19 cellular contexts compared by ENCODE assay signal in the genomic region with DNA sequence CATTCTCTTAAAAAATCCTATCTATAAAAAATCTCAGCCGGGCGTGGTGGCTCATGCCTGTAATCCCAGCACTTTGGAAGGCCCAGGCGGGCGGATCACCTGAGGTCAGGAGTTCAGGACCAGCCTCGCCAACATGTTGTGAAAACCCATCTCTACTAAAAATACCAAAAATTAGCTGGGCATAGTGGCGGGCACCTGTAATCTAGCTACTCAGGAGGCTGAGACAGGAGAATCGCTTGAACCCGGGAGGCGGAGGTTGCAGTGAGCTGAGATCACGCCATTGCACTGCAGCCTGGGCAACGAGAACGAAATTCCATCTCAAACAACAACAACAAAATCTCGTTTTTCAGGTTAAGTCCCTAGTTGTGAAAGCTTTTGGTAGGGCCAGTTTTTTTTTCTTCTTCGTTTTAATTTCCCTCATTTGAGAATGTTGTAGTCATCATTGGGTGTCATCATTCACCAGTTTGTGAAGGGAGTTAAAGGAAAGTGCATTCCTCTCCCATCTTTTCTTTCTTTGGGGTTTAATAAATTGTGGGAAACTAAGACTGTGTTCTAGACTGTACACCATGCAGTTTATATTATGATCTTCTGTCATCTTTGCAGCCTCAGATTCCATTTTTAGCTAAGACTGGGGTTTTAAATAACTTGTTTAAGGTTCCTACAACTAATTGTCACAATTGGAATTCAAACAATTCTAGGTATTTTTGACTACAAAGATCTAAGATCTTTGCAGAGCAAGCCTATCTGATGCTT.
"Had no signal": no experiment of that assay in that cellular context is flagged by ENCODE, and none has a peak within 500 bp of the region (broad histone marks: within the 10 kb centered on the region; RNA-seq: fewer than 3 reads in every experiment).

No MANE protein-coding gene starts in this region.

- H3K4me3 ChIP-seq: gastrocnemius medialis, lower lobe of right lung, suprapubic skin, transverse colon had no signal

- H3K27ac Mint-ChIP-seq: activated naive CD4-positive, alpha-beta T cell treated with anti-CD3 and anti-CD28 coated beads, Interleukin-2, amount 50 U/mL, for 24 hours; nephron progenitor cell; stimulated activated naive CD8-positive, alpha-beta T cell treated with anti-CD3 and anti-CD28 coated beads, Interleukin-15, Interleukin-2, amounts not matched to agents 100 ng/mL and 50 ng/mL, for 24 hours had no signal

- H3K9me3 Mint-ChIP-seq: activated naive CD4-positive, alpha-beta T cell treated with anti-CD3 and anti-CD28 coated beads, Interleukin-2, amount 50 U/mL, for 24 hours; nephron progenitor cell; stimulated activated naive CD8-positive, alpha-beta T cell treated with anti-CD3 and anti-CD28 coated beads, Interleukin-15, Interleukin-2, amounts not matched to agents 100 ng/mL and 50 ng/mL, for 24 hours had no signal

- ATAC-seq: esophagus mucosa, gastrocnemius medialis had no signal

- H3K27me3 Mint-ChIP-seq: activated naive CD4-positive, alpha-beta T cell treated with anti-CD3 and anti-CD28 coated beads, Interleukin-2, amount 50 U/mL, for 24 hours; stimulated activated naive CD8-positive, alpha-beta T cell treated with anti-CD3 and anti-CD28 coated beads, Interleukin-15, Interleukin-2, amounts not matched to agents 100 ng/mL and 50 ng/mL, for 24 hours had no signal

- DNase-seq: activated CD4-positive, alpha-beta T cell treated with anti-CD3 and anti-CD28 coated beads, Interleukin-2, amount 50 U/mL, for 1 hour; activated CD8-positive, alpha-beta memory T cell treated with anti-CD3 and anti-CD28 coated beads for 24 hours; activated CD8-positive, alpha-beta memory T cell treated with anti-CD3 and anti-CD28 coated beads, Interleukin-2, amount 50 U/mL, for 48 hours; activated gamma-delta T cell; activated T-cell treated with anti-CD3 and anti-CD28 coated beads, Interleukin-2, amount 50 U/mL, for 48 hours; effector CD4-positive, alpha-beta T cell; gastrocnemius medialis; head of caudate nucleus; lower lobe of right lung; midbrain; nephron progenitor cell; occipital lobe; posterior cingulate gyrus; T-helper 9 cell; transverse colon had no signal

- H3K27me3 ChIP-seq: gastrocnemius medialis, suprapubic skin, transverse colon had no signal

- H3K4me3 Mint-ChIP-seq: activated naive CD4-positive, alpha-beta T cell treated with anti-CD3 and anti-CD28 coated beads, Interleukin-2, amount 50 U/mL, for 24 hours; nephron progenitor cell; stimulated activated naive CD8-positive, alpha-beta T cell treated with anti-CD3 and anti-CD28 coated beads, Interleukin-15, Interleukin-2, amounts not matched to agents 100 ng/mL and 50 ng/mL, for 24 hours had no signal

- H3K27ac ChIP-seq: gastrocnemius medialis, lower lobe of right lung, suprapubic skin, transverse colon had no signal

- H3K4me1 ChIP-seq: gastrocnemius medialis, lower lobe of right lung, suprapubic skin had no signal
